1 cellular context compared by ENCODE assay signal in genomic region chr13:113751491-113751890, GRCh38.
TF ChIP-seq lines count a peak whose summit lies in the region.

No MANE protein-coding gene starts in this region.

TF ChIP-seq in HepG2, 621 proteins besides CTCF, POLR2A, EP300 and RAD21:
- TF ChIP-seq THAP11 (CRISPR knock-in tag; IDR thresholded peaks at IDR 0.05) (no peak), ZNF768 (CRISPR knock-in tag; IDR thresholded peaks at IDR 0.05) (peak; percentile 65; the same call in 1 of the 2 replicates)
